ENCODE assay signal across 16 cellular contexts in genomic region chrX:110055616-110056015, GRCh38. TPM values are rescaled to one million over a fixed set of nuclear protein-coding genes. Genes with fewer than 3 reads are reported as not detected.
DNase-seq lines count a peak whose midpoint lies in the region; ATAC-seq, FAIRE-seq and TF ChIP-seq lines count a peak whose summit lies in the region.
"Had no signal": no experiment of that assay in that cellular context is flagged by ENCODE, and none has a peak within 500 bp of the region (broad histone marks: within the 10 kb centered on the region; RNA-seq: fewer than 3 reads in every experiment).

No MANE protein-coding gene starts in this region.

- H3K27ac ChIP-seq in IMR-90 (ENCODE audit: insufficient read depth, low read length): no peak overlapping the region
- H3K27ac ChIP-seq in K562 (ENCODE audit: extremely low read depth, low read depth, low read length): no peak overlapping the region
- H3K27ac ChIP-seq in naive thymus-derived CD4-positive, alpha-beta T cell (ENCODE audit: low read depth, low read length): no peak overlapping the region
- H3K27ac ChIP-seq: SK-N-MC had no signal

- H3K56ac ChIP-seq in IMR-90 (ENCODE audit: extremely low read depth, insufficient read depth, low read length): no peak overlapping the region

- no peaks in the 10 kb centered on the region for H3K9me3 Mint-ChIP-seq in activated T-helper 17 cell treated with anti-CD3 and anti-CD28 coated beads, Interleukin-2, amount 50 U/mL, for 72 hours
- H3K9me3 Mint-ChIP-seq in naive thymus-derived CD4-positive, alpha-beta T cell: peaks cover 0 to 6% (median 0%) of the 10 kb centered on the region in 11 donors

- no peak overlapping the region for H2BK120ac ChIP-seq in IMR-90 (ENCODE audit: low read depth, low read length)

- H3K36me3 ChIP-seq in IMR-90 (ENCODE audit: control insufficient read depth, insufficient read depth, low read length): 0 out of 2 replicates have a peak, but pooled peaks cover 2% of the 10 kb centered on the region
- H3K36me3 ChIP-seq in K562 (ENCODE audit: control insufficient read depth, insufficient read depth, low read length): peaks cover 21% of the 10 kb centered on the region; the same call in 2 of the 3 replicates
- H3K36me3 ChIP-seq in naive thymus-derived CD4-positive, alpha-beta T cell (ENCODE audit: control insufficient read depth in 2 of 3, insufficient read depth in 3 of 3, low read length in 3 of 3): peaks cover 0 to 3% (median 3%) of the 10 kb centered on the region in 3 experiments

- no peak for ATAC-seq in IMR-90 (ENCODE audit: low read depth)
- no peak for ATAC-seq in K562
- no peak for ATAC-seq in activated T-helper 17 cell treated with anti-CD3 and anti-CD28 coated beads, Interleukin-2, amount 50 U/mL, for 72 hours (replicated peaks)
- ATAC-seq in HG03097 (IDR thresholded peaks at IDR 0.05; ENCODE audit: low FRiP score, unreplicated experiment): no peak
- no peak for ATAC-seq in naive thymus-derived CD4-positive, alpha-beta T cell
- ATAC-seq: PC-3, Right ventricle myocardium inferior had no signal

- H2AFZ ChIP-seq in IMR-90 (replicated peaks; ENCODE audit: low read length, poor library complexity) (no peak overlapping the region), K562 (ENCODE audit: low read depth, low read length) (no peak overlapping the region)

- peaks cover 45% of the 10 kb centered on the region for H3K79me2 ChIP-seq in K562 (ENCODE audit: control insufficient read depth, insufficient read depth, low read length)

- H3K4me3 ChIP-seq in IMR-90 (ENCODE audit: insufficient read depth, low read depth, low read length): no peak overlapping the region
- H3K4me3 ChIP-seq in K562: no peak overlapping the region
- no peak overlapping the region for H3K4me3 ChIP-seq in naive thymus-derived CD4-positive, alpha-beta T cell (ENCODE audit: low read length)
- H3K4me3 ChIP-seq: SK-N-MC had no signal

- H3K9me3 ChIP-seq in IMR-90 (ENCODE audit: control insufficient read depth, insufficient read depth, low read length): no peaks in the 10 kb centered on the region
- no peaks in the 10 kb centered on the region for H3K9me3 ChIP-seq in K562 (replicated peaks; ENCODE audit: control insufficient read depth, insufficient read depth, low read depth, low read length)
- H3K9me3 ChIP-seq in naive thymus-derived CD4-positive, alpha-beta T cell (ENCODE audit: control insufficient read depth in 2 of 3, low read length in 3 of 3): no peaks in the 10 kb centered on the region

- intact Hi-C loops in IMR-90 (cut with micrococcal nuclease) (no loop called here), K562 (cut with micrococcal nuclease) (no loop called here), posterior cingulate gyrus (cut with DNase I) (no loop called here)
- intact Hi-C loops in naive thymus-derived CD4-positive, alpha-beta T cell (cut with micrococcal nuclease): no loop called here

- H4K20me1 ChIP-seq in IMR-90 (ENCODE audit: insufficient read depth, low read length) (no peaks in the 10 kb centered on the region; the same call in 1 of the 2 replicates), K562 (replicated peaks; ENCODE audit: control insufficient read depth, insufficient read depth, low read length) (0 out of 2 replicates have a peak, but pooled peaks cover 4% of the 10 kb centered on the region)

- H3K9me1 ChIP-seq in IMR-90 (ENCODE audit: insufficient read depth, low read length): no peaks in the 10 kb centered on the region
- H3K9me1 ChIP-seq in K562 (ENCODE audit: control insufficient read depth, insufficient read depth, low read length): no peaks in the 10 kb centered on the region

- H3K4me1 ChIP-seq in IMR-90 (ENCODE audit: control insufficient read depth, insufficient read depth, low read length) (no peaks in the 10 kb centered on the region), K562 (replicated peaks in 1 of 2; ENCODE audit: control insufficient read depth in 2 of 2, insufficient read depth in 2 of 2, low read length in 2 of 2) (peaks cover 0 to 4% of the 10 kb centered on the region in 2 experiments; a peak in 2 of 5 replicates)
- no peaks in the 10 kb centered on the region for H3K4me1 ChIP-seq in naive thymus-derived CD4-positive, alpha-beta T cell (ENCODE audit: control insufficient read depth in 2 of 2, insufficient read depth in 2 of 2, low read length in 2 of 2)

- no peak overlapping the region for H3K23ac ChIP-seq in IMR-90 (ENCODE audit: low read depth, low read length)

- no peak overlapping the region for H2AK9ac ChIP-seq in IMR-90 (replicated peaks; ENCODE audit: low read depth, low read length, poor library complexity)

- no peak overlapping the region for H3K27ac Mint-ChIP-seq in activated T-helper 17 cell treated with anti-CD3 and anti-CD28 coated beads, Interleukin-2, amount 50 U/mL, for 72 hours
- H3K27ac Mint-ChIP-seq in naive thymus-derived CD4-positive, alpha-beta T cell: no peak overlapping the region
- H3K27ac Mint-ChIP-seq: B cell; CD4-positive, alpha-beta memory T cell had no signal

- no peak overlapping the region for H2AK5ac ChIP-seq in IMR-90 (ENCODE audit: low read depth, low read length)

- H3K27me3 ChIP-seq in IMR-90 (ENCODE audit: control insufficient read depth, insufficient read depth, low read length) (peaks cover 2% of the 10 kb centered on the region; the same call in 1 of the 2 replicates), K562 (ENCODE audit: control insufficient read depth in 2 of 2, insufficient read depth in 2 of 2, low read length in 2 of 2) (no peaks in the 10 kb centered on the region)
- H3K27me3 ChIP-seq in naive thymus-derived CD4-positive, alpha-beta T cell (ENCODE audit: control insufficient read depth in 2 of 2, insufficient read depth in 2 of 2, low read length in 2 of 2): no peaks in the 10 kb centered on the region

- BruUV-seq in IMR-90 (replicated peaks; lab: Mats Ljungman, UMichigan): no TSS peak
- TSS peak; percentile 25 for BruUV-seq in K562 (replicated peaks; lab: Mats Ljungman, UMichigan)

- H3K4me3 Mint-ChIP-seq in activated T-helper 17 cell treated with anti-CD3 and anti-CD28 coated beads, Interleukin-2, amount 50 U/mL, for 72 hours: no peak overlapping the region
- no peak overlapping the region for H3K4me3 Mint-ChIP-seq in naive thymus-derived CD4-positive, alpha-beta T cell
- H3K4me3 Mint-ChIP-seq: B cell; CD4-positive, alpha-beta memory T cell had no signal

- CTCF ChIA-PET in IMR-90 (lab: Yijun Ruan, JAX) (no interaction called here), K562 (lab: Yijun Ruan, JAX; ENCODE audit: low intra/inter-chr PET ratio) (no interaction called here)
- CTCF ChIA-PET in naive thymus-derived CD4-positive, alpha-beta T cell (lab: Charles Lee): no interaction called here

- no peak overlapping the region for H3K9ac ChIP-seq in IMR-90 (ENCODE audit: low read depth, low read length)
- no peak overlapping the region for H3K9ac ChIP-seq in K562 (ENCODE audit: insufficient read depth in 1 of 2, low read depth in 2 of 2, low read length in 2 of 2)

- peaks cover 11% of the 10 kb centered on the region for H3K36me3 Mint-ChIP-seq in activated T-helper 17 cell treated with anti-CD3 and anti-CD28 coated beads, Interleukin-2, amount 50 U/mL, for 72 hours (ENCODE audit: low read depth)
- H3K36me3 Mint-ChIP-seq in naive thymus-derived CD4-positive, alpha-beta T cell: peaks cover 5 to 21% (median 17%) of the 10 kb centered on the region in 5 donors

- no peaks in the 10 kb centered on the region for H3K27me3 Mint-ChIP-seq in activated T-helper 17 cell treated with anti-CD3 and anti-CD28 coated beads, Interleukin-2, amount 50 U/mL, for 72 hours
- no peaks in the 10 kb centered on the region for H3K27me3 Mint-ChIP-seq in naive thymus-derived CD4-positive, alpha-beta T cell
- H3K27me3 Mint-ChIP-seq: B cell; CD4-positive, alpha-beta memory T cell had no signal

- WGBS in IMR-90 (ENCODE audit: extremely low coverage in 2 of 2, insufficient read length in 1 of 2), 2 experiments: 78% methylated on average over 1 of the region's 4 CpGs; no CpG with 5 or more reads in 1 of the 2 experiments
- WGBS in K562 (ENCODE audit: insufficient coverage, low coverage, missing lambda C conversion rate): 83% methylated on average over 4 of the region's 4 CpGs

- DNase-seq in EL (peak; percentile 8), IMR-90 (peak; percentile 20), K562 (ENCODE audit: extremely low read depth in 1 of 4, low spot score in 3 of 4) (no peak), kidney tubule cell (ENCODE audit: low spot score) (peak; percentile 40), posterior cingulate gyrus (no peak)
- DNase-seq in naive thymus-derived CD4-positive, alpha-beta T cell: no peak
- DNase-seq: CD4-positive, alpha-beta memory T cell; NCI-H2107; NCI-H748 treated with DMSO at 0.1 percent for 48 hours; PC-3 had no signal

- FAIRE-seq in K562 (lab: Jason Lieb, UNC): no peak
- FAIRE-seq: H1 had no signal

- H2BK20ac ChIP-seq in IMR-90 (ENCODE audit: low read depth, low read length): no peak overlapping the region

- H3K4me2 ChIP-seq in IMR-90 (ENCODE audit: low read depth, low read length): no peak overlapping the region
- no peak overlapping the region for H3K4me2 ChIP-seq in K562 (ENCODE audit: insufficient read depth, low read length)

- H3K4ac ChIP-seq in IMR-90 (ENCODE audit: low read depth, low read length): no peak overlapping the region

- no peak overlapping the region for H3K14ac ChIP-seq in IMR-90 (replicated peaks; ENCODE audit: low read depth, low read length)

- POLR2A ChIA-PET in IMR-90 (lab: Charles Lee; ENCODE audit: unreplicated experiment) (no interaction called here), K562 (lab: Yijun Ruan, JAX) (interaction anchor here (2.2 kb wide), 1 partner anchor 11 kb away, joined by 6 read pairs; no protein-coding TSS in a partner anchor)
- POLR2A ChIA-PET in naive thymus-derived CD4-positive, alpha-beta T cell (lab: Charles Lee): no interaction called here

- no peak overlapping the region for H4K8ac ChIP-seq in IMR-90 (ENCODE audit: low read depth in 2 of 2, low read length in 2 of 2)

- no peaks in the 10 kb centered on the region for H3K4me1 Mint-ChIP-seq in activated T-helper 17 cell treated with anti-CD3 and anti-CD28 coated beads, Interleukin-2, amount 50 U/mL, for 72 hours
- peaks cover 0 to 8% (median 4%) of the 10 kb centered on the region in 7 donors for H3K4me1 Mint-ChIP-seq in naive thymus-derived CD4-positive, alpha-beta T cell

- no peak overlapping the region for H2BK15ac ChIP-seq in IMR-90 (ENCODE audit: low read depth, low read length)

- no peak for TF ChIP-seq POLR2A in IMR-90 (IDR thresholded peaks at IDR 0.05; ENCODE audit: low read depth, low read length)
- TF ChIP-seq POLR2A in K562 (conservative IDR thresholded peaks at IDR 0.05): no peak

- TF ChIP-seq RAD21 in IMR-90 (IDR thresholded peaks at IDR 0.05; ENCODE audit: low read length) (no peak), K562 (CRISPR knock-in tag; conservative IDR thresholded peaks at IDR 0.05 in 1 of 2, IDR thresholded peaks at IDR 0.05 in 1 of 2) (no peak)

- no peak overlapping the region for H4K5ac ChIP-seq in IMR-90 (ENCODE audit: low read depth, low read length)

- H2BK5ac ChIP-seq in IMR-90 (ENCODE audit: low read depth, low read length, poor library complexity, severe bottlenecking): no peak overlapping the region

- TF ChIP-seq CTCF in IMR-90 (conservative IDR thresholded peaks at IDR 0.05; ENCODE audit: low read depth, low read length): no peak
- TF ChIP-seq CTCF in K562 (IDR thresholded peaks at IDR 0.05 in 2 of 3, conservative IDR thresholded peaks at IDR 0.05 in 1 of 3; ENCODE audit: insufficient read depth in 2 of 3, low read depth in 1 of 3, low read length in 3 of 3): no peak

- TF ChIP-seq EP300 in K562 (IDR thresholded peaks at IDR 0.05; ENCODE audit: low read length): no peak

- no peak overlapping the region for H3K18ac ChIP-seq in IMR-90 (ENCODE audit: low read depth, low read length)

- H4K91ac ChIP-seq in IMR-90 (ENCODE audit: insufficient read depth, low read depth, low read length): no peak overlapping the region

- in situ Hi-C loops in IMR-90 (cut with MboI; ENCODE audit: low sequenced_read_pairs): no loop called here
- in situ Hi-C loops in K562 (cut with MboI): no loop called here

- no peaks in the 10 kb centered on the region for H3K79me1 ChIP-seq in IMR-90 (ENCODE audit: low read depth in 1 of 2, low read length in 2 of 2)

- dilution Hi-C loops in IMR-90 (cut with HindIII; ENCODE audit: low sequenced_read_pairs, unreplicated experiment): no loop called here

RNA-seq across cellular contexts. Expression of gene TMEM164, which starts 52.7 kb away (rescaled TPM):
- total RNA-seq in IMR-90 (2012; rRNA removed): 5.0 and 6.3 TPM in 2 replicates
- polyA plus RNA-seq in IMR-90 (2012; rRNA removed): 6.4 and 7.1 TPM in 2 replicates
- polyA plus RNA-seq in IMR-90 (2012; cell fraction: cytosol; rRNA removed): 3.4 and 4.2 TPM in 2 replicates
- polyA plus RNA-seq in IMR-90 (2012; cell fraction: nucleus; rRNA removed; ENCODE audit: low replicate concordance): 9.1 and 12.5 TPM in 2 replicates
- total RNA-seq in K562 (2011; cell fraction: chromatin; rRNA removed; ENCODE audit: low replicate concordance): 48.8 and 62.1 TPM in 2 replicates
- total RNA-seq in K562 (2011; cell fraction: nucleolus; rRNA removed): 47.6 and 54.0 TPM in 2 replicates
- total RNA-seq in K562 (2011; cell fraction: nucleoplasm; rRNA removed): 66.5 and 89.7 TPM in 2 replicates
- 18.3 and 44.2 TPM in 2 replicates for total RNA-seq in K562 (2014; rRNA removed)
- 24.7 and 25.4 TPM in 2 replicates for total RNA-seq in K562 (2014; rRNA removed; fragmentation: Illumina TruSeq; extraction: Trizol)
- total RNA-seq in K562 (2015; rRNA removed; fragmentation: Illumina TruSeq; extraction: Trizol): 25.9 and 28.7 TPM in 2 replicates
- total RNA-seq in K562 (2021): 57.3 and 58.7 TPM in 2 replicates
- polyA plus RNA-seq in K562 (2011; rRNA removed): 23.1 and 28.0 TPM in 2 replicates
- polyA plus RNA-seq in K562 (2011; cell fraction: cytosol; rRNA removed): 20.8 and 24.2 TPM in 2 replicates
- 37.8 and 51.1 TPM in 2 replicates for polyA plus RNA-seq in K562 (2011; cell fraction: nucleus; rRNA removed)
- polyA plus RNA-seq in K562 (2012): 31.6 and 34.8 TPM in 2 replicates
- polyA plus RNA-seq in K562 (2014; fragmentation: Illumina TruSeq; extraction: Trizol): 47.4 and 47.7 TPM in 2 replicates
- 1 to 10 TPM; 2.4 to 3.0 TPM for polyA plus RNA-seq in K562 (2014; fragmentation: Nextera tagmentation; extraction: Ambion mirVana)
- 22.6 and 23.8 TPM in 2 replicates for polyA plus RNA-seq in K562 (2014; rRNA removed)
- 30.1 and 30.7 TPM in 2 replicates for polyA minus RNA-seq in K562 (2011; rRNA and poly(A)+ RNA removed)
- 30.5 and 31.7 TPM in 2 replicates for polyA minus RNA-seq in K562 (2011; cell fraction: cytosol; rRNA and poly(A)+ RNA removed)
- polyA minus RNA-seq in K562 (2011; cell fraction: nucleus; rRNA and poly(A)+ RNA removed): 22.8 and 30.3 TPM in 2 replicates
- total RNA-seq in activated T-helper 17 cell treated with anti-CD3 and anti-CD28 coated beads, Interleukin-2, amount 50 U/mL, for 72 hours: 10 to 100 TPM; 12.2 to 24.1 TPM
- 10 to 100 TPM; 16.3 to 30.1 (median 17.9) TPM for total RNA-seq in naive thymus-derived CD4-positive, alpha-beta T cell
- 1 to 10 TPM in 1 of 2 donors, under 1 TPM in 1; 0.92 to 2.1 TPM for polyA plus RNA-seq in naive thymus-derived CD4-positive, alpha-beta T cell

Comparison
In these comparisons a context has a peak if more than half of its experiments do, and no peak if none do; other contexts are left out.
1. DNase-seq: peak in EL (single experiment), IMR-90 (single experiment) and kidney tubule cell (single experiment); none in K562 (0 of 4), posterior cingulate gyrus (0 of 10) and naive thymus-derived CD4-positive, alpha-beta T cell (0 of 9).